Comparison of ENCODE assay signal across 25 cellular contexts in genomic region chr18:32749809-32750208, GRCh38. TPM values are rescaled to one million over a fixed set of nuclear protein-coding genes. Genes with fewer than 3 reads are reported as not detected.
"Had no signal": no experiment of that assay in that cellular context is flagged by ENCODE, and none has a peak within 500 bp of the region (broad histone marks: within the 10 kb centered on the region; RNA-seq: fewer than 3 reads in every experiment).

No MANE protein-coding gene starts in this region.

- ATAC-seq: effector memory CD8-positive, alpha-beta T cell; esophagus mucosa; gastrocnemius medialis; heart right ventricle; left cardiac atrium; left lung; left ventricle myocardium superior; lower lobe of right lung had no signal

- H3K4me3 ChIP-seq: colonic mucosa, esophagus squamous epithelium, gastrocnemius medialis, heart right ventricle, left lung, lower lobe of right lung had no signal

- DNase-seq: colonic mucosa; cortex of kidney; effector CD8-positive, alpha-beta T cell; effector memory CD8-positive, alpha-beta T cell; endodermal cell; erythroblast; esophagus squamous epithelium; foreskin fibroblast; foreskin melanocyte; gastrocnemius medialis; glutamatergic neuron; head of caudate nucleus; heart right ventricle; hippocampal formation; left cardiac atrium; left lung; left ventricle myocardium superior; lower lobe of right lung; mesendoderm; midbrain had no signal

- H3K4me1 ChIP-seq: colonic mucosa, esophagus squamous epithelium, gastrocnemius medialis, heart right ventricle, left lung, lower lobe of right lung had no signal

- H3K27me3 ChIP-seq: colonic mucosa, gastrocnemius medialis had no signal

- H3K4me3 Mint-ChIP-seq: dendritic cell treated with granulocyte-macrophage colony-stimulating factor and Interleukin-4, amounts not matched to agents 40 ng/mL and 50 ng/mL, for 4 days; effector memory CD8-positive, alpha-beta T cell; endodermal cell had no signal

- H3K27ac ChIP-seq: colonic mucosa, epithelial cell of prostate, esophagus squamous epithelium, gastrocnemius medialis, heart right ventricle, left lung, lower lobe of right lung had no signal

- H3K9me3 Mint-ChIP-seq: dendritic cell treated with granulocyte-macrophage colony-stimulating factor and Interleukin-4, amounts not matched to agents 40 ng/mL and 50 ng/mL, for 4 days; effector memory CD8-positive, alpha-beta T cell; endodermal cell had no signal

- H3K27ac Mint-ChIP-seq: dendritic cell treated with granulocyte-macrophage colony-stimulating factor and Interleukin-4, amounts not matched to agents 40 ng/mL and 50 ng/mL, for 4 days; effector memory CD8-positive, alpha-beta T cell; endodermal cell had no signal

- H3K36me3 ChIP-seq: colonic mucosa, esophagus squamous epithelium, gastrocnemius medialis, heart right ventricle, left lung, lower lobe of right lung had no signal

- H3K9me3 ChIP-seq: colonic mucosa, esophagus squamous epithelium, gastrocnemius medialis, heart right ventricle, left lung, lower lobe of right lung had no signal

- H3K27me3 Mint-ChIP-seq: dendritic cell treated with granulocyte-macrophage colony-stimulating factor and Interleukin-4, amounts not matched to agents 40 ng/mL and 50 ng/mL, for 4 days had no signal

RNA-seq across cellular contexts. Expression of gene KLHL14, which starts 23.0 kb away (rescaled TPM):
- total RNA-seq: lower leg skin had no signal
- polyA plus RNA-seq: keratinocyte had no signal
